ENCODE assay signal across 13 cellular contexts in genomic region chr3:148202386-148202785, GRCh38.
DNase-seq lines count a peak whose midpoint lies in the region; ATAC-seq and TF ChIP-seq lines count a peak whose summit lies in the region.
"Had no signal": no experiment of that assay in that cellular context is flagged by ENCODE, and none has a peak within 500 bp of the region (broad histone marks: within the 10 kb centered on the region; RNA-seq: fewer than 3 reads in every experiment).

No MANE protein-coding gene starts in this region.

- H3K27ac ChIP-seq in 22Rv1 = no peak overlapping the region
- H3K27ac ChIP-seq: suprapubic skin had no signal

- DNase-seq in NOMO-1 treated with dmso at 0.1 percent for 144 hours (lab: John Stamatoyannopoulos, UW; ENCODE audit: unreplicated experiment) (peak; percentile 40), cardiac fibroblast (ENCODE audit: low read depth in 2 of 2) (no peak), occipital lobe (lab: John Stamatoyannopoulos, UW) (no peak), midbrain (lab: John Stamatoyannopoulos, UW) (no peak), T-helper 17 cell (no peak)
- DNase-seq: kidney glomerular epithelial cell, NCI-H146, NCI-H524 had no signal

- no peak overlapping the region for H3K4me3 Mint-ChIP-seq in T-helper 17 cell
- H3K4me3 Mint-ChIP-seq: activated naive CD8-positive, alpha-beta T cell had no signal

- no peaks in the 10 kb centered on the region for H3K36me3 Mint-ChIP-seq in T-helper 17 cell (ENCODE audit: low read depth)
- H3K36me3 Mint-ChIP-seq: activated naive CD8-positive, alpha-beta T cell had no signal

- no peak overlapping the region for H3K4me3 ChIP-seq in cardiac fibroblast (replicated peaks in 1 of 2; ENCODE audit: low read depth in 2 of 2, low read length in 2 of 2)
- H3K4me3 ChIP-seq: suprapubic skin had no signal

- no peaks in the 10 kb centered on the region for H3K9me3 ChIP-seq in T-helper 17 cell (ENCODE audit: control insufficient read depth, low read length, poor library complexity, severe bottlenecking)
- H3K9me3 ChIP-seq: suprapubic skin had no signal

- H3K27ac Mint-ChIP-seq in T-helper 17 cell = no peak overlapping the region
- H3K27ac Mint-ChIP-seq: activated naive CD8-positive, alpha-beta T cell had no signal

- H3K4me1 Mint-ChIP-seq in T-helper 17 cell = no peaks in the 10 kb centered on the region

- no peaks in the 10 kb centered on the region for H3K27me3 Mint-ChIP-seq in T-helper 17 cell
- H3K27me3 Mint-ChIP-seq: activated naive CD8-positive, alpha-beta T cell had no signal

- peak; percentile 32 for TF ChIP-seq CTCF in 22Rv1 (IDR thresholded peaks at IDR 0.05)
- TF ChIP-seq CTCF in cardiac fibroblast (IDR thresholded peaks at IDR 0.05; ENCODE audit: low read depth, low read length) = peak; percentile 9

- ATAC-seq in GM18511 (IDR thresholded peaks at IDR 0.05; ENCODE audit: unreplicated experiment) (peak; percentile 58), GM21528 (IDR thresholded peaks at IDR 0.05; ENCODE audit: low FRiP score, unreplicated experiment) (no peak), T-helper 17 cell (no peak)
